ENCODE assay signal across 27 cellular contexts in the genomic region with DNA sequence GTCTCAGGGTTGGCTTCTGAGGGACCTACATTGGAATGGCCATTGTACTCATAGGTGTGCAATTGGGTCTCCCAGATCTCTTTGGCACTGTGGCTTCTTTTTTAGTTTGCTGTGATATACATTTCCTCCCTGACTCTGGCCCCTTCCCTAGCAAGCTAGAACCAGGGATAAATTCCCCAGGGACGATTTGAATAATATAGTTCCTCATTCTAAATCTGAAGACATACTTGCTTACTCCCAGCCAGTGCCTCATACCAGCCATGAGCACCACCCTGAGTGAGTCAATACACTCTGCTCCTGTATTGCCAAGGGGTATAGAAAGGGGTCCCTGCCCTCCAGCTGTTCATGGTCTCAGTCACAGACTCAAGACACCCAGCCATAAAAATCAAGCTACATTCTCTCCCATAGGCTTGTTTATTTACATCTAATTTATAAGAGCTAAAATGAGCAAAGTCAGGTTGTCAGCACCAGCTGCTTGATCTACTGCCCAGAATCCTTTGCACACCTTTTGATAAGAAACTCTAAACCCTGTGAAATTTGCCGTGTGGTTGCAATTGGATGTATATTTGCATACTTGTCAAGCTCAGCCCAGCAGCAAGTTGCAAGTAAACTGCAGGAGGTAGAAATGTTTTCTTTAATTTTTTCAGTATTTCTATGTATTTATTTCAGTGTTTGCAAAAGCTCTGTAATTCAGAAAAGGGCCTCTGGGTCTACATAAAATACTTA.
"Had no signal": no experiment of that assay in that cellular context is flagged by ENCODE, and none has a peak within 500 bp of the region (broad histone marks: within the 10 kb centered on the region; RNA-seq: fewer than 3 reads in every experiment).

No MANE protein-coding gene starts in this region.

- H3K4me2 ChIP-seq: neural progenitor cell had no signal

- H3K4me1 ChIP-seq: colonic mucosa, esophagus muscularis mucosa, foreskin keratinocyte, gastroesophageal sphincter, heart right ventricle, left lung, neural progenitor cell, prostate gland, sigmoid colon, testis, tibial artery, upper lobe of left lung, uterus had no signal

- H3K4me3 ChIP-seq: colonic mucosa, esophagus muscularis mucosa, gastroesophageal sphincter, heart right ventricle, left lung, neural progenitor cell, prostate gland, sigmoid colon, testis, tibial artery, upper lobe of left lung, uterus had no signal

- DNase-seq: colonic mucosa; dermis blood vessel endothelial cell; effector memory CD4-positive, alpha-beta T cell; foreskin keratinocyte; heart right ventricle; hippocampal formation; left cardiac atrium; left lung; mesenchymal stem cell; midbrain; naive thymus-derived CD4-positive, alpha-beta T cell; right cardiac atrium; sigmoid colon; stimulated activated CD4-positive, alpha-beta T cell treated with anti-CD3 and anti-CD28 coated beads, Interleukin-2, amount 100 ng/mL, for 24 hours; stimulated activated CD4-positive, alpha-beta T cell treated with anti-CD3 and anti-CD28 coated beads, Interleukin-4, amount 100 ng/mL, for 24 hours; stimulated activated naive CD4-positive, alpha-beta T cell treated with Interleukin-2 at 50 U/mL for 16 hours; substantia nigra; testis; tibial artery; upper lobe of left lung; uterus had no signal

- H3K4me3 Mint-ChIP-seq: naive thymus-derived CD4-positive, alpha-beta T cell; nephron; neural progenitor cell; stimulated activated effector memory CD8-positive, alpha-beta T cell treated with anti-CD3 and anti-CD28 coated beads, Interleukin-12 subunit alpha, Interleukin-12 subunit beta, amount 100 ng/mL, for 72 hours had no signal

- H3K27ac Mint-ChIP-seq: naive thymus-derived CD4-positive, alpha-beta T cell; nephron; neural progenitor cell; stimulated activated effector memory CD8-positive, alpha-beta T cell treated with anti-CD3 and anti-CD28 coated beads, Interleukin-12 subunit alpha, Interleukin-12 subunit beta, amount 100 ng/mL, for 72 hours had no signal

- H3K36me3 ChIP-seq: colonic mucosa, esophagus muscularis mucosa, gastroesophageal sphincter, heart right ventricle, left lung, prostate gland, sigmoid colon, tibial artery, upper lobe of left lung had no signal

- ATAC-seq: foreskin keratinocyte; gastroesophageal sphincter; heart right ventricle; left cardiac atrium; left lung; naive thymus-derived CD4-positive, alpha-beta T cell; right cardiac atrium; stimulated activated effector memory CD8-positive, alpha-beta T cell treated with anti-CD3 and anti-CD28 coated beads, Interleukin-12 subunit alpha, Interleukin-12 subunit beta, amount 100 ng/mL, for 72 hours had no signal

- H3K27me3 ChIP-seq: colonic mucosa, esophagus muscularis mucosa, foreskin keratinocyte, left lung, neural progenitor cell, sigmoid colon, testis, tibial artery, upper lobe of left lung, uterus had no signal

- H3K9me3 ChIP-seq: colonic mucosa, prostate gland, testis had no signal

- H3K36me3 Mint-ChIP-seq: naive thymus-derived CD4-positive, alpha-beta T cell; neural progenitor cell; stimulated activated effector memory CD8-positive, alpha-beta T cell treated with anti-CD3 and anti-CD28 coated beads, Interleukin-12 subunit alpha, Interleukin-12 subunit beta, amount 100 ng/mL, for 72 hours had no signal

- H3K27ac ChIP-seq: colonic mucosa, esophagus muscularis mucosa, foreskin keratinocyte, gastroesophageal sphincter, heart right ventricle, left lung, neural progenitor cell, prostate gland, sigmoid colon, testis, tibial artery, upper lobe of left lung, uterus had no signal

- H3K4me1 Mint-ChIP-seq: naive thymus-derived CD4-positive, alpha-beta T cell; nephron; stimulated activated effector memory CD8-positive, alpha-beta T cell treated with anti-CD3 and anti-CD28 coated beads, Interleukin-12 subunit alpha, Interleukin-12 subunit beta, amount 100 ng/mL, for 72 hours had no signal

- H3K9ac ChIP-seq: neural progenitor cell had no signal
